Comparison of ENCODE assay signal across 22 cellular contexts in genomic region chr22:40541300-40541699, GRCh38.
DNase-seq lines count a peak whose midpoint lies in the region; ATAC-seq and TF ChIP-seq lines count a peak whose summit lies in the region.
"Had no signal": no experiment of that assay in that cellular context is flagged by ENCODE, and none has a peak within 500 bp of the region (broad histone marks: within the 10 kb centered on the region; RNA-seq: fewer than 3 reads in every experiment).

No MANE protein-coding gene starts in this region.

- peaks cover 6% of the 10 kb centered on the region for H3K36me3 Mint-ChIP-seq in endodermal cell (ENCODE audit: low read depth)

- peak overlapping the region; percentile 13 for H3K27ac Mint-ChIP-seq in endodermal cell
- H3K27ac Mint-ChIP-seq: memory B cell, nephron progenitor cell had no signal

- H3K4me1 ChIP-seq in PC-3 (ENCODE audit: insufficient read depth, low read length): peaks cover 12% of the 10 kb centered on the region; the same call in 1 of the 2 replicates
- H3K4me1 ChIP-seq in endodermal cell (ENCODE audit: control insufficient read depth, insufficient read depth, low read length): no peaks in the 10 kb centered on the region
- no peaks in the 10 kb centered on the region for H3K4me1 ChIP-seq in aorta (ENCODE audit: control insufficient read depth in 1 of 2, insufficient read depth in 2 of 2, low read length in 2 of 2)
- H3K4me1 ChIP-seq: BLaER1, SJCRH30 had no signal

- no peak overlapping the region for H3K4me3 ChIP-seq in PC-3 (ENCODE audit: low read length)
- H3K4me3 ChIP-seq in endodermal cell (ENCODE audit: low read length): no peak overlapping the region
- no peak overlapping the region for H3K4me3 ChIP-seq in aorta (ENCODE audit: low read length in 2 of 2)
- H3K4me3 ChIP-seq: BLaER1, body of pancreas, K562, SJCRH30 had no signal

- no peak overlapping the region for H3K4me3 Mint-ChIP-seq in endodermal cell
- H3K4me3 Mint-ChIP-seq: memory B cell, nephron progenitor cell had no signal

- H3K27ac ChIP-seq in PC-3 (ENCODE audit: low read length) (peak overlapping the region; percentile 41), endodermal cell (ENCODE audit: low read depth, low read length) (no peak overlapping the region), aorta (ENCODE audit: low read depth in 1 of 2, low read length in 2 of 2) (no peak overlapping the region)
- H3K27ac ChIP-seq: BLaER1, body of pancreas, SJCRH30 had no signal

- H3K79me2 ChIP-seq in PC-3 (ENCODE audit: low read length): peaks cover 36% of the 10 kb centered on the region

- intact Hi-C loops in PC-3 (cut with micrococcal nuclease) (no loop called here), cardiac septum (cut with DNase I) (no loop called here), aorta (cut with DNase I) (no loop called here)

- H3K27me3 ChIP-seq in PC-3 (ENCODE audit: low read length) (no peaks in the 10 kb centered on the region), endodermal cell (ENCODE audit: control insufficient read depth, insufficient read depth, low read length, poor library complexity, severe bottlenecking) (no peaks in the 10 kb centered on the region), aorta (ENCODE audit: control insufficient read depth in 1 of 2, insufficient read depth in 2 of 2, low read length in 1 of 2) (no peaks in the 10 kb centered on the region)
- H3K27me3 ChIP-seq: BLaER1, body of pancreas, SJCRH30 had no signal

- peaks cover 4% of the 10 kb centered on the region for H3F3A ChIP-seq in PC-3 (ENCODE audit: low read length, unreplicated experiment)

- peak overlapping the region; percentile 15; the same call in 1 of the 2 replicates for H3K4me2 ChIP-seq in PC-3 (ENCODE audit: low read length)
- H3K4me2 ChIP-seq: BLaER1 had no signal

- no peaks in the 10 kb centered on the region for H3K9me3 ChIP-seq in PC-3 (ENCODE audit: low read length)
- no peaks in the 10 kb centered on the region for H3K9me3 ChIP-seq in endodermal cell (ENCODE audit: control insufficient read depth, low read length)
- H3K9me3 ChIP-seq in aorta (ENCODE audit: control insufficient read depth, low read length): no peaks in the 10 kb centered on the region
- H3K9me3 ChIP-seq: body of pancreas, SJCRH30 had no signal

- no peaks in the 10 kb centered on the region for H3K9me2 ChIP-seq in PC-3 (replicated peaks; ENCODE audit: low read length)

- H3K36me3 ChIP-seq in PC-3 (ENCODE audit: low read depth, low read length) (no peaks in the 10 kb centered on the region), endodermal cell (ENCODE audit: control insufficient read depth, insufficient read depth, low read length) (no peaks in the 10 kb centered on the region), aorta (ENCODE audit: control insufficient read depth in 1 of 2, insufficient read depth in 2 of 2, low read length in 1 of 2) (no peaks in the 10 kb centered on the region)
- H3K36me3 ChIP-seq: SJCRH30 had no signal

- DNase-seq in NCI-H1105 (lab: John Stamatoyannopoulos, UW): peak; percentile 3
- no peak for DNase-seq in NCI-H1105 treated with DMSO at 0.1 percent for 48 hours (lab: John Stamatoyannopoulos, UW)
- peak; percentile 40 for DNase-seq in GM10266 (ENCODE audit: extremely low spot score)
- DNase-seq in PC-3: peak; percentile 75
- no peak for DNase-seq in endodermal cell
- DNase-seq in cardiac septum (ENCODE audit: low spot score): no peak
- no peak for DNase-seq in NCI-H748 treated with DMSO at 0.1 percent for 48 hours (lab: John Stamatoyannopoulos, UW)
- DNase-seq in aorta: no peak
- DNase-seq: 8988T; activated gamma-delta T cell treated with Interleukin-2 at 50 U/mL for 16 hours; body of pancreas; islet precursor cell; NCI-H1417 treated with DMSO at 0.1 percent for 48 hours; NCI-H226; nephron progenitor cell; SJCRH30; stimulated activated CD4-positive, alpha-beta T cell treated with anti-CD3 and anti-CD28 coated beads, Interleukin-12 subunit alpha, Interleukin-12 subunit beta, amount 100 ng/mL, for 4 hours; stimulated activated naive CD4-positive, alpha-beta T cell treated with Interleukin-2 at 50 U/mL for 16 hours; T-helper 9 cell had no signal

- no peaks in the 10 kb centered on the region for H3K4me1 Mint-ChIP-seq in endodermal cell

- no TSS peak for BruUV-seq in PC-3 (replicated peaks; lab: Mats Ljungman, UMichigan)

- ATAC-seq in PC-3: peak; percentile 90
- no peak for ATAC-seq in aorta (ENCODE audit: low FRiP score)
- ATAC-seq: body of pancreas, K562 had no signal

- CTCF ChIA-PET in PC-3 (lab: Charles Lee): no interaction called here

- H3K9ac ChIP-seq in PC-3 (ENCODE audit: low read length) (no peak overlapping the region), endodermal cell (ENCODE audit: extremely low read depth, low read length, poor library complexity, severe bottlenecking) (no peak overlapping the region)
- H3K9ac ChIP-seq: BLaER1 had no signal

- POLR2A ChIA-PET in PC-3 (lab: Charles Lee; ENCODE audit: unreplicated experiment): no interaction called here

- H3K9me3 Mint-ChIP-seq in endodermal cell: peaks cover 4% of the 10 kb centered on the region
- H3K9me3 Mint-ChIP-seq: memory B cell had no signal

- H2AFZ ChIP-seq in PC-3 (ENCODE audit: low read length): no peak overlapping the region

- no peak for TF ChIP-seq CTCF in GM10266 (IDR thresholded peaks at IDR 0.05; ENCODE audit: control insufficient read depth, insufficient read depth, low read depth, missing control alignments)
- no peak for TF ChIP-seq CTCF in PC-3 (conservative IDR thresholded peaks at IDR 0.05; ENCODE audit: low read depth, low read length)
- TF ChIP-seq CTCF in endodermal cell (conservative IDR thresholded peaks at IDR 0.05): no peak

- WGBS in endodermal cell (ENCODE audit: insufficient coverage in 1 of 2, insufficient read length in 1 of 2), 2 experiments: 92 to 100% methylated on average over 1 to 2 of the region's 2 CpGs
- 54 to 60% methylated on average over 2 of the region's 2 CpGs for WGBS in aorta, 2 donors

- no peaks in the 10 kb centered on the region for H3K27me3 Mint-ChIP-seq in endodermal cell (ENCODE audit: insufficient read depth)
- H3K27me3 Mint-ChIP-seq: memory B cell had no signal

- H4K20me1 ChIP-seq in PC-3 (ENCODE audit: low read length): no peaks in the 10 kb centered on the region

Comparison
In these comparisons a context has a peak if more than half of its experiments do, and no peak if none do; other contexts are left out.
1. DNase-seq: peak in NCI-H1105 (single experiment), GM10266 (single experiment) and PC-3 (single experiment); none in NCI-H1105 treated with DMSO at 0.1 percent for 48 hours (single experiment), endodermal cell (single experiment), cardiac septum (single experiment), NCI-H748 treated with DMSO at 0.1 percent for 48 hours (single experiment) and aorta (0 of 2).